Comparison of ENCODE assay signal across 8 cellular contexts in the genomic region with DNA sequence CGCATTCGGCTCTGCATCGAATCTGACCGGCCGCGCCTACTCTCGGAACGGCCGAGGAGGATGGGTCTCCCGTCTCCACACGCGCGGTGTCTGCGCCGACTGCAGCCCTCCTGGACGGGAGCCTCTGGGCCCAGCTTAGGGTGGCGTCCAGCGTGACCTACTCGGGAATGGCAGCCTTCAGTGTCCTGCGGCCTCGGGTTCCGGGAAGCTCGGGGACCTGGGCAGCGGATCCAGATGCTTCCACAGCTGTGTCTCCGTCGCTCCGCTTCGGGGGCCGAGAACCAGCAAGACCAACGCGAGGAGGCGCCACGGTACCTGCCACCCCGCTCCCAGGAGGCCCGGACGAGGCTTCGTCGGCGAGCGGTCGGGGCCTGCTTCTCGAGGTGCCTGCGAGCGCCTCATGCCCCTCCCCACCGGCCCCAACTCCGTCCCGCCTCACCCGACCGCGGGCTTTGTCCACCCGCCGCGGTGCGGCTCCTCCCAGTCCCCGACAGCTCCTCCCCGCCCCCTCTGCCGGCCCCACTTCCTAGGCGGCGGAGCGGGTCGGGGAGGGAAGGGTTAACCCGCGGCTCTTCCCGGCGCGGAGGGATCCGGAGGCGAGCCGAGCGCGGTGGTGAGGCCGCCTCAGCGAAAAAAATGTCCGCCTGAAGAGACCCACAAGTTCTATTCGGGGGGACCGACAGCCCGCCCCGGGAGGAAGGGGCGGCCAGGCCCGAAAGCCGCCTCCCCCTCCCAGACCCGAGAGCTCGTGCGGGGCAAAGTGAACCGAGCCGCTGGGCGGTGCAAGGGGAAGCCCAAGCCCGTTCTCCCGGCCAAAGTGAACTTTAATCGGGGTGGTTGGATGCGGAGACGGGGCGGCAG. TPM values are rescaled to one million over a fixed set of nuclear protein-coding genes. Genes with fewer than 3 reads are reported as not detected.
DNase-seq lines count a peak whose midpoint lies in the region; ATAC-seq and TF ChIP-seq lines count a peak whose summit lies in the region.

A gene (plus strand): TSS at position 599 of the 861 bp plus-strand sequence. CDS start 1,270 bp downstream, outside the sequence.

- peak within 1 kb of the TSS; percentile 98 for H3K4me3 ChIP-seq in kidney epithelial cell (ENCODE audit: low read depth, low read length)

- H3K36me3 ChIP-seq in kidney epithelial cell (ENCODE audit: control insufficient read depth, insufficient read depth, low read length), result no peaks in the 10 kb centered on the region

- peak; percentile 51 for TF ChIP-seq CTCF in kidney epithelial cell (IDR thresholded peaks at IDR 0.05; ENCODE audit: insufficient read depth, low read length, poor library complexity, severe bottlenecking)

- H3K27me3 ChIP-seq in kidney epithelial cell (ENCODE audit: control insufficient read depth, insufficient read depth, low read length), result no peaks in the 10 kb centered on the region

- DNase-seq in AML-193 (lab: John Stamatoyannopoulos, UW), result peak; percentile 75 to 84
- DNase-seq in NCI-H446 treated with DMSO at 0.1 percent for 48 hours (lab: John Stamatoyannopoulos, UW), result peak; percentile 84
- peak; percentile 89 for DNase-seq in activated CD4-positive, CD25-positive, alpha-beta regulatory T cell treated with anti-CD3 and anti-CD28 coated beads, Interleukin-2, amount 50 U/mL, for 72 hours
- DNase-seq in cerebellum (ENCODE audit: low spot score), result peak; percentile 91
- DNase-seq in kidney epithelial cell (ENCODE audit: low read depth), result peak; percentile 44
- DNase-seq in stimulated activated CD4-positive, alpha-beta T cell treated with anti-CD3 and anti-CD28 coated beads, Interleukin-15, amount 100 ng/mL, for 48 hours (ENCODE audit: low read depth in 2 of 2), result peak; percentile 81 to 86

- ATAC-seq in GM19035 (IDR thresholded peaks at IDR 0.05; ENCODE audit: unreplicated experiment) (peak; percentile 63), HG03354 (IDR thresholded peaks at IDR 0.05; ENCODE audit: poor library complexity, severe bottlenecking, unreplicated experiment) (peak; percentile 78)

RNA-seq across cellular contexts. Expression of the gene that starts here (rescaled TPM):
- total RNA-seq in cerebellum (250 TPM), kidney epithelial cell (84.6 and 90.0 TPM in 2 replicates)

Comparison
In these comparisons a context has a peak if more than half of its experiments do, and no peak if none do; other contexts are left out.
1. Peak in every context shown above with its lines: DNase-seq, ATAC-seq and H3K4me3 ChIP-seq.